8 cellular contexts compared by ENCODE assay signal in the genomic region with DNA sequence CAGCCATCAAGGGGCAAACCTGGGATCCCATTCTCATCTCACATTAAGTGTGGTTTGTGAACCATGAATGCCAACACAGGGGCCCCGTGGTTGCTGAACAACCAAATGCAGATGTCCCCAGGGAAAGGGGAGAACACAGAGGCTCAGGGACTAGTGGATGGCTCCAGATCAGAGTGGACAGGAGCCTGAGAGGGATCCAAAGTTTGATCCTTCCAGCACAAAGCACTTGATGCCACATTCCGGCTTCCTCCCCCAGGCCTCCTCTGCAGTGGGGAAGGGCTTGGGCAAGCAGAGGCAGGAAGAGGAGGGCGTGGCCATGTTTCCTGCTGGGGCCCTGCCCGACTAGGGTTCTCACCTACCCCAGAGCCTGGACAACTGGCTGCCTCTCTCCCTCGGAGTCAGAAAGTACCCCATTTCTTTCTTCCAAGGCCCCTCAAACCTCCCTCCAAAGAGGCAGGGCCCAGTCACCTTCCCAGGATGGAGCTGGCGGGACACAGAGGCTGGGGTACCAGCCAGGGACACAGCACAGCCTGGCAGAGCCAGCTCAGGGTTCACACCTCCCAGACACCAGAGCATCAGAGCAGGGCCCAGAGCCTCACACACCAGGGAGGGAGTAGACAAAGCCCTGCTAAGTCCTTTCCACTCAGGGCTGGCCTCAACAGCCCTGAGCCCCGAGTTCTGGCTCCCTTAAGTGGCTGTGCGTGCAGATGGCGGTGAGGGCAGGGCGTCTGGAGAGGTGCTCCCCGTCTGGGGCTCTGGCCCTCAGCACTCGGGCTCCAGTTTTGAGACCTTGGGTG. TPM values are rescaled to one million over a fixed set of nuclear protein-coding genes. Genes with fewer than 3 reads are reported as not detected.
DNase-seq lines count a peak whose midpoint lies in the region; TF ChIP-seq lines count a peak whose summit lies in the region.

No MANE protein-coding gene starts in this region.

- H3K27ac ChIP-seq in HUES48 (ENCODE audit: low read depth, low read length) (peak overlapping the region; percentile 53), stomach (peak overlapping the region; percentile 75 to 93 (median 86))

- intact Hi-C loops in CD14-positive monocyte (cut with micrococcal nuclease) (loop anchor here in 1 of 2 donors (10.0 kb wide), 1 partner anchor 353 kb away; the partner anchor contains the start of gene HK3), stomach (cut with DNase I; ENCODE audit: low total_unique reads) (no loop called here)

- 36 to 68% (median 44%) methylated on average over 10 to 12 of the region's 12 CpGs for WGBS in stomach, 5 donors

- no peak for DNase-seq in CD14-positive monocyte (ENCODE audit: low spot score)
- DNase-seq in T-helper 2 cell treated with Interferon-gamma antibody and Interleukin-4, amounts not matched to agents 5 μg/mL and 100 μg/mL, for 36 hours (ENCODE audit: low spot score) = peak; percentile 76
- peak; percentile 77 for DNase-seq in central memory CD4-positive, alpha-beta T cell
- DNase-seq in lung microvascular endothelial cell (ENCODE audit: low read depth in 2 of 2) = peak; percentile 48 to 74
- DNase-seq in stomach = peak; percentile 75
- no peak for DNase-seq in NCI-H1930 (lab: John Stamatoyannopoulos, UW)
- DNase-seq in EL = no peak

- no peak for TF ChIP-seq POLR2A in stomach (IDR thresholded peaks at IDR 0.05)

- TF ChIP-seq CTCF in CD14-positive monocyte (IDR thresholded peaks at IDR 0.05) (no peak), stomach (IDR thresholded peaks at IDR 0.05) (no peak)

- H3K4me1 Mint-ChIP-seq in CD14-positive monocyte = peaks cover 63% of the 10 kb centered on the region
- peaks cover 50% of the 10 kb centered on the region for H3K4me1 Mint-ChIP-seq in T-helper 2 cell treated with Interferon-gamma antibody and Interleukin-4, amounts not matched to agents 5 μg/mL and 100 μg/mL, for 36 hours (ENCODE audit: low read depth)

- H3K9ac ChIP-seq in HUES48 (ENCODE audit: low read depth, low read length) = peak overlapping the region; percentile 17; the same call in 1 of the 2 replicates

- TF ChIP-seq EP300 in stomach (IDR thresholded peaks at IDR 0.05) = no peak

- no peaks in the 10 kb centered on the region for H3K27me3 ChIP-seq in HUES48 (ENCODE audit: control insufficient read depth, insufficient read depth, low read length)
- H3K27me3 ChIP-seq in stomach = no peaks in the 10 kb centered on the region

- H3K36me3 ChIP-seq in HUES48 (ENCODE audit: control insufficient read depth, insufficient read depth, low read length) = no peaks in the 10 kb centered on the region
- H3K36me3 ChIP-seq in stomach = no peaks in the 10 kb centered on the region

- peak overlapping the region; percentile 92 to 96 (median 95) for H3K27ac Mint-ChIP-seq in CD14-positive monocyte
- H3K27ac Mint-ChIP-seq in T-helper 2 cell treated with Interferon-gamma antibody and Interleukin-4, amounts not matched to agents 5 μg/mL and 100 μg/mL, for 36 hours = peak overlapping the region; percentile 93

- no peaks in the 10 kb centered on the region for H3K9me3 ChIP-seq in HUES48 (ENCODE audit: control insufficient read depth, insufficient read depth, low read length)
- H3K9me3 ChIP-seq in stomach = no peaks in the 10 kb centered on the region

- H3K36me3 Mint-ChIP-seq in CD14-positive monocyte = peaks cover 0 to 12% of the 10 kb centered on the region in 2 donors
- H3K36me3 Mint-ChIP-seq in T-helper 2 cell treated with Interferon-gamma antibody and Interleukin-4, amounts not matched to agents 5 μg/mL and 100 μg/mL, for 36 hours (ENCODE audit: low read depth) = peaks cover 5% of the 10 kb centered on the region

- no peak overlapping the region for H3K4me3 ChIP-seq in HUES48 (ENCODE audit: low read depth, low read length)
- H3K4me3 ChIP-seq in stomach = peak overlapping the region in 3 of 4 donors; percentile 58 to 76 (median 70)

- H3K4me3 Mint-ChIP-seq in CD14-positive monocyte = peak overlapping the region; percentile 88 to 94
- H3K4me3 Mint-ChIP-seq in T-helper 2 cell treated with Interferon-gamma antibody and Interleukin-4, amounts not matched to agents 5 μg/mL and 100 μg/mL, for 36 hours = peak overlapping the region; percentile 83

- peaks cover 26% of the 10 kb centered on the region for H3K4me1 ChIP-seq in HUES48 (ENCODE audit: control insufficient read depth, insufficient read depth, low read length)
- H3K4me1 ChIP-seq in stomach = peaks cover 23 to 66% (median 50%) of the 10 kb centered on the region in 4 donors

- H3K9me3 Mint-ChIP-seq in CD14-positive monocyte = no peaks in the 10 kb centered on the region
- H3K9me3 Mint-ChIP-seq in T-helper 2 cell treated with Interferon-gamma antibody and Interleukin-4, amounts not matched to agents 5 μg/mL and 100 μg/mL, for 36 hours = no peaks in the 10 kb centered on the region

- no peaks in the 10 kb centered on the region for H3K27me3 Mint-ChIP-seq in CD14-positive monocyte (ENCODE audit: low read depth in 3 of 3)
- no peaks in the 10 kb centered on the region for H3K27me3 Mint-ChIP-seq in T-helper 2 cell treated with Interferon-gamma antibody and Interleukin-4, amounts not matched to agents 5 μg/mL and 100 μg/mL, for 36 hours (ENCODE audit: low read depth)

RNA-seq across cellular contexts. Expression of gene RNF44, which starts 4.3 kb away (rescaled TPM):
- 1 to 10 TPM; 1.9 to 3.1 TPM for polyA plus RNA-seq in CD14-positive monocyte
- 2.4 and 5.6 TPM in 2 replicates for total RNA-seq in lung microvascular endothelial cell
- total RNA-seq in stomach = 100 to 1,000 TPM in 1 of 5 donors, 10 to 100 TPM in 3, 1 to 10 TPM in 1; 6.6 to 176 (median 30.6) TPM
- 10 to 100 TPM; 11.5 to 15.1 (median 13.6) TPM for polyA plus RNA-seq in stomach

RNA-seq across cellular contexts. Expression of gene CDHR2, which starts 7.6 kb away (rescaled TPM):
- polyA plus RNA-seq in CD14-positive monocyte = not detected
- total RNA-seq in lung microvascular endothelial cell = under 0.01 TPM in 1 of 2 replicates, not detected in the other
- total RNA-seq in stomach = 10 to 100 TPM in 3 of 5 donors, 1 to 10 TPM in 2; 9.6 to 18.7 (median 13.4) TPM
- 1 to 10 TPM in 1 of 3 donors, under 1 TPM in 2; 0.13 to 1.6 (median 0.76) TPM for polyA plus RNA-seq in stomach

Comparison
In these comparisons a context has a peak if more than half of its experiments do, and no peak if none do; other contexts are left out.
1. DNase-seq: peak in T-helper 2 cell treated with Interferon-gamma antibody and Interleukin-4, amounts not matched to agents 5 μg/mL and 100 μg/mL, for 36 hours (single experiment), central memory CD4-positive, alpha-beta T cell (single experiment), lung microvascular endothelial cell (2 of 2) and stomach (single experiment); none in CD14-positive monocyte (single experiment), NCI-H1930 (0 of 2) and EL (single experiment).
2. RNA of gene CDHR2, which starts 7.6 kb away (total RNA-seq): 9.6 to 18.7 TPM in stomach; under 0.01 TPM in lung microvascular endothelial cell; every median in the first group is over 10 times any median in the second.